Comparison of ENCODE assay signal across 9 cellular contexts in genomic region chr3:10703875-10704274, GRCh38.
DNase-seq lines count a peak whose midpoint lies in the region; ATAC-seq and TF ChIP-seq lines count a peak whose summit lies in the region.
"Had no signal": no experiment of that assay in that cellular context is flagged by ENCODE, and none has a peak within 500 bp of the region (broad histone marks: within the 10 kb centered on the region; RNA-seq: fewer than 3 reads in every experiment).

No MANE protein-coding gene starts in this region.

- no peaks in the 10 kb centered on the region for H3K9me3 ChIP-seq in DOHH2 (ENCODE audit: control insufficient read depth, insufficient read depth, low read length)
- H3K9me3 ChIP-seq in adipocyte (ENCODE audit: control insufficient read depth, low read length), result peaks cover 3% of the 10 kb centered on the region
- no peaks in the 10 kb centered on the region for H3K9me3 ChIP-seq in right lobe of liver
- no peaks in the 10 kb centered on the region for H3K9me3 ChIP-seq in mesenchymal stem cell (ENCODE audit: control insufficient read depth, low read length)

- H2BK15ac ChIP-seq in mesenchymal stem cell (ENCODE audit: low read depth, poor library complexity, severe bottlenecking), result no peak overlapping the region

- H2BK12ac ChIP-seq in mesenchymal stem cell (ENCODE audit: low read length in 2 of 2), result no peak overlapping the region

- no peak overlapping the region for H3K14ac ChIP-seq in mesenchymal stem cell (ENCODE audit: low read length in 2 of 2)

- H3K4ac ChIP-seq in mesenchymal stem cell (ENCODE audit: low read depth in 1 of 2, low read length in 2 of 2), result no peak overlapping the region

- H3K9ac ChIP-seq in adipocyte (ENCODE audit: low read length) (no peak overlapping the region), mesenchymal stem cell (ENCODE audit: low read length) (no peak overlapping the region)

- H3K4me3 ChIP-seq in DOHH2 (ENCODE audit: low read length) (no peak overlapping the region), adipocyte (ENCODE audit: low read length) (no peak overlapping the region), right lobe of liver (no peak overlapping the region), mesenchymal stem cell (ENCODE audit: insufficient read depth in 1 of 2, low read depth in 1 of 2, low read length in 2 of 2) (no peak overlapping the region)
- H3K4me3 ChIP-seq: SK-N-MC had no signal

- no peaks in the 10 kb centered on the region for H3K79me2 ChIP-seq in DOHH2 (ENCODE audit: control insufficient read depth, low read length)

- no peak for TF ChIP-seq POLR2A in right lobe of liver (IDR thresholded peaks at IDR 0.05)

- no peak overlapping the region for H3K23ac ChIP-seq in mesenchymal stem cell (ENCODE audit: low read length in 2 of 2)

- TF ChIP-seq CTCF in DOHH2 (IDR thresholded peaks at IDR 0.05; ENCODE audit: low read depth, low read length, poor library complexity, severe bottlenecking) (peak; percentile 19), right lobe of liver (IDR thresholded peaks at IDR 0.05) (peak in 2 of 4 donors; percentile 11 to 16)

- H3K9me2 ChIP-seq in DOHH2 (replicated peaks; ENCODE audit: control insufficient read depth, low read length), result no peaks in the 10 kb centered on the region

- H3K36me3 ChIP-seq in DOHH2 (ENCODE audit: control insufficient read depth, low read length) (no peaks in the 10 kb centered on the region), adipocyte (ENCODE audit: control insufficient read depth, insufficient read depth, low read length, severe bottlenecking) (no peaks in the 10 kb centered on the region), right lobe of liver (no peaks in the 10 kb centered on the region), mesenchymal stem cell (ENCODE audit: control insufficient read depth in 1 of 2, insufficient read depth in 2 of 2, low read depth in 1 of 2, low read length in 2 of 2) (no peaks in the 10 kb centered on the region)

- DNase-seq in HK-2 (ENCODE audit: unreplicated experiment) (peak; percentile 15), adipocyte (ENCODE audit: low read depth) (peak; percentile 4), right lobe of liver (no peak), mesenchymal stem cell (no peak), NCI-H1092 treated with DMSO at 0.1 percent for 48 hours (lab: John Stamatoyannopoulos, UW) (no peak)

- H3K27ac ChIP-seq in DOHH2 (ENCODE audit: low read depth, low read length) (no peak overlapping the region), right lobe of liver (no peak overlapping the region), mesenchymal stem cell (ENCODE audit: low read length, poor library complexity, severe bottlenecking) (no peak overlapping the region)
- H3K27ac ChIP-seq: HL-60, SK-N-MC had no signal

- no peaks in the 10 kb centered on the region for H3F3A ChIP-seq in DOHH2 (ENCODE audit: control insufficient read depth, insufficient read depth)

- WGBS in right lobe of liver (ENCODE audit: insufficient coverage, low coverage, low lambda C conversion rate, missing lambda C conversion rate), result 55% methylated on average over 3 of the region's 5 CpGs
- WGBS in mesenchymal stem cell, result 60% methylated on average over 3 of the region's 5 CpGs

- no peaks in the 10 kb centered on the region for H3K4me1 ChIP-seq in DOHH2 (ENCODE audit: control insufficient read depth, low read length)
- no peaks in the 10 kb centered on the region for H3K4me1 ChIP-seq in adipocyte (ENCODE audit: control insufficient read depth, insufficient read depth, low read length)
- peaks cover 0 to 5% (median 0%) of the 10 kb centered on the region in 4 donors for H3K4me1 ChIP-seq in right lobe of liver
- peaks cover 5% of the 10 kb centered on the region for H3K4me1 ChIP-seq in mesenchymal stem cell (ENCODE audit: control insufficient read depth, insufficient read depth, low read depth, low read length)

- H2BK120ac ChIP-seq in mesenchymal stem cell (ENCODE audit: low read depth, low read length), result no peak overlapping the region

- ATAC-seq in right lobe of liver, result peak in 3 of 4 donors; percentile 21 to 39 (median 36)
- ATAC-seq in HG02642 (IDR thresholded peaks at IDR 0.05; ENCODE audit: poor library complexity, unreplicated experiment), result no peak

- no peak overlapping the region for H4K91ac ChIP-seq in mesenchymal stem cell (ENCODE audit: low read length)

- intact Hi-C loops in right lobe of liver (cut with DNase I), result no loop called here

- H4K8ac ChIP-seq in mesenchymal stem cell (ENCODE audit: low read length), result no peak overlapping the region

- H3K27me3 ChIP-seq in DOHH2 (ENCODE audit: control insufficient read depth, low read length) (no peaks in the 10 kb centered on the region), adipocyte (replicated peaks; ENCODE audit: control insufficient read depth, insufficient read depth, low read length) (peaks cover 44% of the 10 kb centered on the region), right lobe of liver (peaks cover 0 to 11% of the 10 kb centered on the region in 2 donors), mesenchymal stem cell (ENCODE audit: control insufficient read depth in 1 of 2, insufficient read depth in 1 of 2, low read length in 2 of 2) (peaks cover 53 to 72% of the 10 kb centered on the region in 2 experiments)

- H3K18ac ChIP-seq in mesenchymal stem cell (ENCODE audit: low read depth in 1 of 2, low read length in 2 of 2), result no peak overlapping the region

- H3K4me2 ChIP-seq in DOHH2 (ENCODE audit: low read length) (no peak overlapping the region), mesenchymal stem cell (ENCODE audit: low read length, poor library complexity, severe bottlenecking) (no peak overlapping the region)

- no peak overlapping the region for H2AFZ ChIP-seq in mesenchymal stem cell (ENCODE audit: low read depth, low read length)

- H2AK5ac ChIP-seq in mesenchymal stem cell (ENCODE audit: low read length, severe bottlenecking), result no peak overlapping the region

- no peaks in the 10 kb centered on the region for H4K20me1 ChIP-seq in DOHH2 (ENCODE audit: control insufficient read depth, insufficient read depth, low read depth, low read length)

- no peaks in the 10 kb centered on the region for H3K79me1 ChIP-seq in mesenchymal stem cell (replicated peaks; ENCODE audit: low read length, poor library complexity, severe bottlenecking)

- H2BK5ac ChIP-seq in mesenchymal stem cell (ENCODE audit: low read depth, low read length, poor library complexity, severe bottlenecking), result no peak overlapping the region

Comparison
In these comparisons a context has a peak if more than half of its experiments do, and no peak if none do; other contexts are left out.
1. DNase-seq: peak in HK-2 (single experiment) and adipocyte (single experiment); none in right lobe of liver (0 of 3), mesenchymal stem cell (single experiment) and NCI-H1092 treated with DMSO at 0.1 percent for 48 hours (single experiment).